2 cellular contexts compared by ENCODE assay signal in the genomic region with DNA sequence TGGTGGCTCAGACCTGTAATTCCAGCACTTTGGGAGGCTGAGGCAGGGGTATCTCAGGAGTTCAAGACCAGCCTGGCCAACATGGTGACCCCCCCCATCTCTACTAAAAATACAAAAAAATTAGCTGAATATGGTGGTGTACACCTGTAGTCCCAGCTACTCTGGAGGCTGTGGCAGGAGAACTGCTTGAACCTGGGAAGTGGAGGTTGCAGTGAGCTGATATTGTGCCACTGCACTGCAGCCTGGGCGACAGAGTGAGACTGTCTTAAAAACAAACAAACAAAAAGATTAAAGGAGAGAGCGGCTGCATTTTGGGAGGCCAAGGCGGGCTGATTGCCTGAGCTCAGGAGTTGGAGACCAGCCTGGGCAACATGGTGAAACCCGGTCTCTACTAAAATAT. TPM values are rescaled to one million over a fixed set of nuclear protein-coding genes. Genes with fewer than 3 reads are reported as not detected.
"Had no signal": no experiment of that assay in that cellular context is flagged by ENCODE, and none has a peak within 500 bp of the region (broad histone marks: within the 10 kb centered on the region; RNA-seq: fewer than 3 reads in every experiment).

No MANE protein-coding gene starts in this region.

RNA-seq across cellular contexts. Expression of a gene that starts 25.2 kb away (rescaled TPM):
- total RNA-seq: epithelial cell of proximal tubule, WTC11 had no signal
